8 cellular contexts compared by ENCODE assay signal in genomic region chr6:28399370-28400121, GRCh38. TPM values are rescaled to one million over a fixed set of nuclear protein-coding genes. Genes with fewer than 3 reads are reported as not detected.
DNase-seq lines count a peak whose midpoint lies in the region; ATAC-seq and TF ChIP-seq lines count a peak whose summit lies in the region.

Gene ZSCAN12 (minus strand): TSS chr6:28399747. CDS start chr6:28398405, 1,342 bp downstream.

- peaks cover 48% of the 10 kb centered on the region for H3K4me1 Mint-ChIP-seq in nephron progenitor cell

- ATAC-seq in GM19467 (IDR thresholded peaks at IDR 0.05; ENCODE audit: unreplicated experiment), result peak; percentile 90
- ATAC-seq in stimulated activated naive CD8-positive, alpha-beta T cell treated with anti-CD3 and anti-CD28 coated beads, Interleukin-15, Interleukin-2, amounts not matched to agents 100 U/mL and 50 U/mL, for 24 hours, result peak; percentile 98

- peak within 1 kb of the TSS; percentile 92 for H3K4me3 Mint-ChIP-seq in nephron progenitor cell

- peak; percentile 78 for DNase-seq in COLO668 (lab: John Stamatoyannopoulos, UW; ENCODE audit: unreplicated experiment)
- peak; percentile 90 for DNase-seq in HT-29 (ENCODE audit: low spot score)
- DNase-seq in activated T-helper 9 cell treated with anti-CD3 and anti-CD28 coated beads, Interleukin-2, amount 50 U/mL, for 16 hours (ENCODE audit: low read depth), result peak; percentile 74
- peak; percentile 81 for DNase-seq in fibroblast of villous mesenchyme (ENCODE audit: low read depth)
- DNase-seq in nephron progenitor cell, result peak; percentile 78
- peak; percentile 88 for DNase-seq in stimulated activated naive CD8-positive, alpha-beta T cell treated with anti-CD3 and anti-CD28 coated beads, Interleukin-15, Interleukin-2, amounts not matched to agents 100 U/mL and 50 U/mL, for 24 hours

- H3K4me3 ChIP-seq in fibroblast of villous mesenchyme (ENCODE audit: low read depth, low read length), result peak within 1 kb of the TSS; percentile 81

- H3K27me3 Mint-ChIP-seq in nephron progenitor cell (ENCODE audit: low read depth, poor library complexity), result peaks cover 35% of the 10 kb centered on the region

- peak; percentile 61 for TF ChIP-seq CTCF in fibroblast of villous mesenchyme (IDR thresholded peaks at IDR 0.05; ENCODE audit: insufficient read depth, low read depth, low read length)
- TF ChIP-seq CTCF in nephron progenitor cell (IDR thresholded peaks at IDR 0.05), result peak; percentile 46

- H3K9me3 Mint-ChIP-seq in nephron progenitor cell, result no peaks in the 10 kb centered on the region

- H3K27ac Mint-ChIP-seq in nephron progenitor cell, result peak within 1 kb of the TSS; percentile 94

- H3K36me3 Mint-ChIP-seq in nephron progenitor cell (ENCODE audit: low read depth), result peaks cover 40% of the 10 kb centered on the region

TF ChIP-seq in PFSK-1, 5 proteins besides CTCF, POLR2A, EP300 and RAD21:
- TF ChIP-seq FOXP2 (optimal IDR thresholded peaks at IDR 0.05; ENCODE audit: borderline replicate concordance, extremely low read depth, extremely low read length, insufficient read depth) (no peak), REST (IDR thresholded peaks at IDR 0.05; ENCODE audit: insufficient read depth in 1 of 2, low read depth in 2 of 2, low read length in 2 of 2) (no peak), SIN3A (IDR thresholded peaks at IDR 0.05; ENCODE audit: borderline replicate concordance, insufficient read depth, low read length) (no peak), POLR2AphosphoS5 (IDR thresholded peaks at IDR 0.05; ENCODE audit: low read depth, low read length) (peak; percentile 72), TAF1 (IDR thresholded peaks at IDR 0.05; ENCODE audit: borderline replicate concordance, insufficient read depth, low read length) (peak; percentile 36; the same call in 1 of the 2 replicates)

RNA-seq across cellular contexts. Expression of gene ZSCAN12, which starts in this region (rescaled TPM):
- 2.1 TPM in 2 replicates for total RNA-seq in HT-29 (2014; rRNA removed; shearing (Covaris generic))
- polyA plus RNA-seq in PFSK-1 (2012; ENCODE audit: insufficient read length, low read depth), result 0.65 TPM
- 6.9 and 8.1 TPM in 2 replicates for total RNA-seq in fibroblast of villous mesenchyme

Comparison
In these comparisons a context has a peak if more than half of its experiments do, and no peak if none do; other contexts are left out.
1. Peak in every context shown above with its lines: DNase-seq, ATAC-seq and H3K4me3 ChIP-seq.